8 cellular contexts compared by ENCODE assay signal in genomic region chr11:72113170-72113808, GRCh38.
A peak's percentile ranks its signal among the peaks of the same experiment; 100 is the strongest.
DNase-seq lines count a peak whose midpoint lies in the region; ATAC-seq and TF ChIP-seq lines count a peak whose summit lies in the region.

No MANE protein-coding gene starts in this region.

- peaks cover 15% of the 10 kb centered on the region for H3K4me1 ChIP-seq in effector memory CD4-positive, alpha-beta T cell (ENCODE audit: control insufficient read depth, insufficient read depth, low read length, poor library complexity, severe bottlenecking)
- peaks cover 67 to 69% of the 10 kb centered on the region in 2 experiments for H3K4me1 ChIP-seq in neutrophil (ENCODE audit: control insufficient read depth in 1 of 2, insufficient read depth in 1 of 2, low read depth in 1 of 2, low read length in 1 of 2)

- H3K4me3 ChIP-seq in effector memory CD4-positive, alpha-beta T cell (ENCODE audit: insufficient read depth, low read depth, low read length, poor library complexity, severe bottlenecking) = peak overlapping the region; percentile 30
- H3K4me3 ChIP-seq in neutrophil (ENCODE audit: low read depth in 1 of 2, low read length in 1 of 2) = peak overlapping the region; percentile 67 to 78

- H3K27me3 ChIP-seq in effector memory CD4-positive, alpha-beta T cell (replicated peaks; ENCODE audit: control insufficient read depth, insufficient read depth, low read length, poor library complexity, severe bottlenecking) = no peaks in the 10 kb centered on the region
- H3K27me3 ChIP-seq in neutrophil = no peaks in the 10 kb centered on the region

- DNase-seq in DMS79 treated with DMSO at 0.1 percent for 48 hours (lab: John Stamatoyannopoulos, UW) = peak; percentile 82
- DNase-seq in NCI-H69 (lab: John Stamatoyannopoulos, UW) = peak; percentile 42
- DNase-seq in effector memory CD4-positive, alpha-beta T cell = no peak
- DNase-seq in NCI-H524 (lab: John Stamatoyannopoulos, UW) = no peak
- no peak for DNase-seq in UCSD-AML1 (lab: John Stamatoyannopoulos, UW; ENCODE audit: unreplicated experiment)
- no peak for DNase-seq in anterior cingulate cortex (lab: John Stamatoyannopoulos, UW)

- ATAC-seq in GM18868 (IDR thresholded peaks at IDR 0.05; ENCODE audit: unreplicated experiment) = no peak

- peak overlapping the region; percentile 96 for H3K27ac ChIP-seq in effector memory CD4-positive, alpha-beta T cell (ENCODE audit: insufficient read depth, low read length, poor library complexity, severe bottlenecking)
- H3K27ac ChIP-seq in neutrophil = peak overlapping the region; percentile 98

- H3K9me3 ChIP-seq in effector memory CD4-positive, alpha-beta T cell (ENCODE audit: control insufficient read depth, low read length) = no peaks in the 10 kb centered on the region
- H3K9me3 ChIP-seq in neutrophil = no peaks in the 10 kb centered on the region

- H3K36me3 ChIP-seq in effector memory CD4-positive, alpha-beta T cell (ENCODE audit: control insufficient read depth, insufficient read depth, low read length) = peaks cover 10% of the 10 kb centered on the region
- no peaks in the 10 kb centered on the region for H3K36me3 ChIP-seq in neutrophil

- TF ChIP-seq CTCF in neutrophil (IDR thresholded peaks at IDR 0.05) = no peak

Comparison
In these comparisons a context has a peak if more than half of its experiments do, and no peak if none do; other contexts are left out.
1. DNase-seq: peak in DMS79 treated with DMSO at 0.1 percent for 48 hours (single experiment) and NCI-H69 (single experiment); none in effector memory CD4-positive, alpha-beta T cell (0 of 3), NCI-H524 (0 of 2), UCSD-AML1 (single experiment) and anterior cingulate cortex (0 of 58).